In the genomic region with DNA sequence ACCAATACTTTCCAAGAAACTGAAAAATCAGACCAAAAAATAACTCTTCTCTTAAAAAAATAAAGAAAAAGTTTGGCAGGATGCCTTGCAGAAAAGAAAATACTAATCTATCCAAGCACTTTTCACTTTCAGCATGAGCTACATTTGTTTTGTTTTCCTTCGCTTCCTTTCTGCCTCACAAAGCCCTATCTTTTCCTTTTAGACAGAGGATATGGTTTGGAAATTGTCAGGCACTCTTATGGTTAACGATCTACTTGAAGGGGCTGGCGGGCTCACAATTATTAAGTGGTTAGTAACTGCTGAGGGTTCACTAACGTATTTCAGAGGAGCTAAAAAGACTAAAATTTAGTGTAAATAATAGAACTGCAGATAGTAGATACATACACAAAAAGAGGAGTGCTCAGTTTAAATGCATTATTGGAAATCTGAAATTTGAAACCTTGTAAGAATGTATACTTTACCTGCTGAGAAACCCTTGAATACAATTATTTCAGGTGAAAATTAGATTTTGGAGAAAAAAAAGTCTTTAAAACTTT, we compare ENCODE assay signal across 8 cellular contexts. TPM values are rescaled to one million over a fixed set of nuclear protein-coding genes. Genes with fewer than 3 reads are reported as not detected.
DNase-seq lines count a peak whose midpoint lies in the region; ATAC-seq and TF ChIP-seq lines count a peak whose summit lies in the region.

No MANE protein-coding gene starts in this region.

- no peak for DNase-seq in CD8-positive, alpha-beta T cell
- DNase-seq in activated naive CD8-positive, alpha-beta T cell treated with anti-CD3 and anti-CD28 coated beads, Interleukin-2, amount 10 ng/mL, durations not matched to agents 7 days and 5 days, result no peak
- DNase-seq in left lung (no peak), vagina (ENCODE audit: extremely low spot score in 2 of 2) (no peak), HEK293T (ENCODE audit: extremely low spot score) (no peak)

- CTCF ChIA-PET in CD8-positive, alpha-beta T cell (lab: Charles Lee), result interaction anchor here (1.0 to 1.3 kb wide), 2 partner anchors 11 to 222 kb away, joined by 4 read pairs; no protein-coding TSS in a partner anchor
- CTCF ChIA-PET in HEK293T (lab: Yijun Ruan, JAX), result no interaction called here

- H3K9me3 ChIP-seq in CD8-positive, alpha-beta T cell (ENCODE audit: low read length), result no peaks in the 10 kb centered on the region
- no peaks in the 10 kb centered on the region for H3K9me3 ChIP-seq in left lung
- no peaks in the 10 kb centered on the region for H3K9me3 ChIP-seq in vagina

- peak overlapping the region; percentile 64 for H3K27ac Mint-ChIP-seq in CD8-positive, alpha-beta T cell
- peak overlapping the region; percentile 60 for H3K27ac Mint-ChIP-seq in activated naive CD8-positive, alpha-beta T cell treated with anti-CD3 and anti-CD28 coated beads, Interleukin-2, amount 10 ng/mL, durations not matched to agents 7 days and 5 days

- peaks cover 44% of the 10 kb centered on the region for H3K79me2 ChIP-seq in KMS-11 (ENCODE audit: insufficient read depth, low read depth)

- peak overlapping the region; percentile 98 for H3K4me3 Mint-ChIP-seq in CD8-positive, alpha-beta T cell
- H3K4me3 Mint-ChIP-seq in activated naive CD8-positive, alpha-beta T cell treated with anti-CD3 and anti-CD28 coated beads, Interleukin-2, amount 10 ng/mL, durations not matched to agents 7 days and 5 days, result peak overlapping the region; percentile 89

- no peak for TF ChIP-seq CTCF in CD8-positive, alpha-beta T cell (IDR thresholded peaks at IDR 0.05)
- TF ChIP-seq CTCF in KMS-11 (conservative IDR thresholded peaks at IDR 0.05; ENCODE audit: low read depth, low read length), result no peak
- no peak for TF ChIP-seq CTCF in left lung (IDR thresholded peaks at IDR 0.05)
- TF ChIP-seq CTCF in vagina (IDR thresholded peaks at IDR 0.05), result no peak

- no peaks in the 10 kb centered on the region for H3K36me3 ChIP-seq in CD8-positive, alpha-beta T cell (ENCODE audit: insufficient read depth, low read length)
- 0 out of 2 replicates have a peak, but pooled peaks cover 5% of the 10 kb centered on the region for H3K36me3 ChIP-seq in KMS-11 (ENCODE audit: insufficient read depth)
- H3K36me3 ChIP-seq in left lung, result no peaks in the 10 kb centered on the region
- H3K36me3 ChIP-seq in vagina, result no peaks in the 10 kb centered on the region

- H3K27me3 ChIP-seq in CD8-positive, alpha-beta T cell (ENCODE audit: insufficient read depth, low read length), result peaks cover 3% of the 10 kb centered on the region
- H3K27me3 ChIP-seq in KMS-11 (ENCODE audit: insufficient read depth, low read depth) (no peaks in the 10 kb centered on the region; the same call in 1 of the 2 replicates), left lung (no peaks in the 10 kb centered on the region), vagina (no peaks in the 10 kb centered on the region)

- peak overlapping the region; percentile 51 for H2AFZ ChIP-seq in KMS-11 (ENCODE audit: low read depth)

- H3K36me3 Mint-ChIP-seq in CD8-positive, alpha-beta T cell, result peaks cover 23% of the 10 kb centered on the region
- peaks cover 16% of the 10 kb centered on the region for H3K36me3 Mint-ChIP-seq in activated naive CD8-positive, alpha-beta T cell treated with anti-CD3 and anti-CD28 coated beads, Interleukin-2, amount 10 ng/mL, durations not matched to agents 7 days and 5 days

- intact Hi-C loops in CD8-positive, alpha-beta T cell (cut with DNase I, micrococcal nuclease), result loop anchor here (5.0 to 10.0 kb wide), 5 partner anchors 392 to 1168 kb away; a partner anchor contains a TSS
- intact Hi-C loops in left lung (cut with DNase I) (no loop called here), vagina (cut with DNase I) (loop anchor here (5.0 to 10.0 kb wide), 2 partner anchors 122 to 220 kb away; no protein-coding TSS in a partner anchor)

- H4K20me1 ChIP-seq in KMS-11 (ENCODE audit: insufficient read depth), result no peaks in the 10 kb centered on the region

- H3K27ac ChIP-seq in CD8-positive, alpha-beta T cell (ENCODE audit: low read depth, low read length), result no peak overlapping the region
- H3K27ac ChIP-seq in KMS-11 (peak overlapping the region; percentile 93), left lung (peak overlapping the region in 1 of 2 donors; percentile 86), vagina (peak overlapping the region; percentile 84)

- peaks cover 4% of the 10 kb centered on the region for H3K27me3 Mint-ChIP-seq in CD8-positive, alpha-beta T cell (ENCODE audit: low read depth)
- peaks cover 42% of the 10 kb centered on the region for H3K27me3 Mint-ChIP-seq in activated naive CD8-positive, alpha-beta T cell treated with anti-CD3 and anti-CD28 coated beads, Interleukin-2, amount 10 ng/mL, durations not matched to agents 7 days and 5 days

- POLR2A ChIA-PET in CD8-positive, alpha-beta T cell (lab: Charles Lee), result interaction anchor here (0.5 to 1.2 kb wide), 2 partner anchors 12 to 606 kb away, joined by 3 read pairs; no protein-coding TSS in a partner anchor
- POLR2A ChIA-PET in activated naive CD8-positive, alpha-beta T cell treated with anti-CD3 and anti-CD28 coated beads, Interleukin-2, amount 10 ng/mL, durations not matched to agents 7 days and 5 days (lab: Charles Lee), result interaction anchor here (1.2 to 1.7 kb wide), 2 partner anchors 142 to 309 kb away, joined by 5 to 9 read pairs; a partner anchor contains a TSS
- POLR2A ChIA-PET in HEK293T (lab: Yijun Ruan, JAX), result interaction anchor here (1.3 kb wide), 1 partner anchor 16 kb away, joined by 4 read pairs; no protein-coding TSS in a partner anchor

- peak overlapping the region; percentile 31 for H3K4me3 ChIP-seq in CD8-positive, alpha-beta T cell (ENCODE audit: low read depth, low read length)
- H3K4me3 ChIP-seq in KMS-11 (IDR thresholded peaks at IDR 0.05; ENCODE audit: insufficient read depth, low read depth, low read length) (no peak overlapping the region), left lung (peak overlapping the region; percentile 82 to 93), vagina (peak overlapping the region; percentile 57 to 89)

- H3K9ac ChIP-seq in KMS-11, result peak overlapping the region; percentile 96; the same call in 1 of the 2 replicates

- no peak for ATAC-seq in CD8-positive, alpha-beta T cell
- ATAC-seq in activated naive CD8-positive, alpha-beta T cell treated with anti-CD3 and anti-CD28 coated beads, Interleukin-2, amount 10 ng/mL, durations not matched to agents 7 days and 5 days (ENCODE audit: low read depth), result no peak
- ATAC-seq in left lung, result no peak
- ATAC-seq in GM19035 (IDR thresholded peaks at IDR 0.05; ENCODE audit: unreplicated experiment), result no peak
- no peak for ATAC-seq in GM19397 (IDR thresholded peaks at IDR 0.05; ENCODE audit: unreplicated experiment)

- no peak for TF ChIP-seq POLR2A in vagina (IDR thresholded peaks at IDR 0.05)

- H3K9me3 Mint-ChIP-seq in CD8-positive, alpha-beta T cell, result no peaks in the 10 kb centered on the region
- H3K9me3 Mint-ChIP-seq in activated naive CD8-positive, alpha-beta T cell treated with anti-CD3 and anti-CD28 coated beads, Interleukin-2, amount 10 ng/mL, durations not matched to agents 7 days and 5 days, result no peaks in the 10 kb centered on the region

- H3K4me1 ChIP-seq in CD8-positive, alpha-beta T cell (ENCODE audit: insufficient read depth, low read length), result peaks cover 15% of the 10 kb centered on the region
- H3K4me1 ChIP-seq in KMS-11 (ENCODE audit: low read depth, poor library complexity, severe bottlenecking) (peaks cover 17% of the 10 kb centered on the region), left lung (peaks cover 0 to 6% of the 10 kb centered on the region in 2 donors), vagina (peaks cover 5% of the 10 kb centered on the region)

- H3K4me1 Mint-ChIP-seq in CD8-positive, alpha-beta T cell (ENCODE audit: low read depth), result peaks cover 25% of the 10 kb centered on the region
- H3K4me1 Mint-ChIP-seq in activated naive CD8-positive, alpha-beta T cell treated with anti-CD3 and anti-CD28 coated beads, Interleukin-2, amount 10 ng/mL, durations not matched to agents 7 days and 5 days, result peaks cover 9% of the 10 kb centered on the region

- H3K4me2 ChIP-seq in KMS-11, result peak overlapping the region; percentile 74

TF ChIP-seq in HEK293T, 16 proteins besides CTCF, POLR2A, EP300 and RAD21:
- TF ChIP-seq FOXM1 (IDR thresholded peaks at IDR 0.05; ENCODE audit: borderline replicate concordance) (no peak), FOXA1 (IDR thresholded peaks at IDR 0.05) (no peak), NFRKB (IDR thresholded peaks at IDR 0.05) (no peak), FOXK2 (IDR thresholded peaks at IDR 0.05) (no peak), SP1 (IDR thresholded peaks at IDR 0.05) (no peak), ARNT (IDR thresholded peaks at IDR 0.05) (no peak), LEF1 (IDR thresholded peaks at IDR 0.05; ENCODE audit: borderline replicate concordance) (no peak), ELF4 (IDR thresholded peaks at IDR 0.05) (no peak), ZNF384 (IDR thresholded peaks at IDR 0.05) (no peak), HDGF (IDR thresholded peaks at IDR 0.05; ENCODE audit: borderline replicate concordance) (no peak), L3MBTL2 (conservative IDR thresholded peaks at IDR 0.05) (no peak), TARDBP (IDR thresholded peaks at IDR 0.05) (no peak), BHLHE40 (IDR thresholded peaks at IDR 0.05; ENCODE audit: borderline replicate concordance) (no peak)
- TF ChIP-seq, protein P1, sequence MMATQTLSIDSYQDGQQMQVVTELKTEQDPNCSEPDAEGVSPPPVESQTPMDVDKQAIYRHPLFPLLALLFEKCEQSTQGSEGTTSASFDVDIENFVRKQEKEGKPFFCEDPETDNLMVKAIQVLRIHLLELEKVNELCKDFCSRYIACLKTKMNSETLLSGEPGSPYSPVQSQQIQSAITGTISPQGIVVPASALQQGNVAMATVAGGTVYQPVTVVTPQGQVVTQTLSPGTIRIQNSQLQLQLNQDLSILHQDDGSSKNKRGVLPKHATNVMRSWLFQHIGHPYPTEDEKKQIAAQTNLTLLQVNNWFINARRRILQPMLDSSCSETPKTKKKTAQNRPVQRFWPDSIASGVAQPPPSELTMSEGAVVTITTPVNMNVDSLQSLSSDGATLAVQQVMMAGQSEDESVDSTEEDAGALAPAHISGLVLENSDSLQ (IDR thresholded peaks at IDR 0.05), result no peak
TF ChIP-seq in HEK293T: peak in this region for 0.

RNA-seq across cellular contexts. Expression of a gene that starts 0.9 kb away (rescaled TPM):
- total RNA-seq in CD8-positive, alpha-beta T cell, result 10 to 100 TPM; 15.9 to 16.7 TPM
- total RNA-seq in activated naive CD8-positive, alpha-beta T cell treated with anti-CD3 and anti-CD28 coated beads, Interleukin-2, amount 10 ng/mL, durations not matched to agents 7 days and 5 days, result 10 to 100 TPM; 98.6 to 99.8 TPM
- total RNA-seq in left lung, result 10 to 100 TPM; 20.3 to 24.0 TPM
- 20.6 TPM for total RNA-seq in vagina

Comparison
In these comparisons a context has a peak if more than half of its experiments do, and no peak if none do; other contexts are left out.
1. intact Hi-C loops: an anchor here in CD8-positive, alpha-beta T cell (5.0 to 10.0 kb wide) and vagina (5.0 to 10.0 kb wide); none called in left lung.